ENCODE assay signal across 28 cellular contexts in the genomic region with DNA sequence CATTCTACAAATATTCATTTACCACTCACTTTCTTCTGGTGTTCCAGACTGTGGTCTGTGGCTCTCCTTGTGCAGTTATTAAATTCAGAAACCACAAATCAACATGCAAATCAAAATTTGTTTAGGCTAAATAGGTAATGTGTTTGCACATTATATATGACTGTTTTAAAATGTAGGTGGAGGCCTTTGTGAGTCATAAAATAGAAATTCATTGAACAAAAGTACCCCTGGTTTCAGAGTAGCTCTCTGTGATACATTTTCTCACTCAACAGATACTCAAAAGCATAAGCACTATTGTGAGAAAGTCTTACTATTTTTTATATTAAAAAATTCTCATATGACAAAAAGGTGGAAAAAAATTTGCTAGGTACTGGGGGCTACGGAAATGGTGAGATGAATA.
DNase-seq lines count a peak whose midpoint lies in the region; ATAC-seq, FAIRE-seq and TF ChIP-seq lines count a peak whose summit lies in the region.
"Had no signal": no experiment of that assay in that cellular context is flagged by ENCODE, and none has a peak within 500 bp of the region (broad histone marks: within the 10 kb centered on the region; RNA-seq: fewer than 3 reads in every experiment).

No MANE protein-coding gene starts in this region.

- H3K36me3 ChIP-seq in bronchial epithelial cell (ENCODE audit: control insufficient read depth, insufficient read depth, low read length) = no peaks in the 10 kb centered on the region
- H3K36me3 ChIP-seq: BE2C, BLaER1 had no signal

- no peak for ATAC-seq in HG02870 (IDR thresholded peaks at IDR 0.05; ENCODE audit: unreplicated experiment)
- ATAC-seq: GM12878 had no signal

- H3K4me3 ChIP-seq in bronchial epithelial cell (ENCODE audit: low read depth, low read length) = no peak overlapping the region
- H3K4me3 ChIP-seq: BLaER1, GM12878 had no signal

- TF ChIP-seq CTCF in bronchial epithelial cell (IDR thresholded peaks at IDR 0.05; ENCODE audit: insufficient read depth, low read length, severe bottlenecking) = no peak

- H3K27ac ChIP-seq in epithelial cell of prostate = peak overlapping the region; percentile 24
- H3K27ac ChIP-seq: BLaER1 had no signal

- DNase-seq in SW480 (ENCODE audit: low spot score) = peak; percentile 47
- peak; percentile 50 for DNase-seq in bronchial epithelial cell (ENCODE audit: low read depth)
- no peak for DNase-seq in epithelial cell of prostate (ENCODE audit: low read depth, low spot score)
- no peak for DNase-seq in activated CD4-positive, alpha-beta T cell treated with anti-CD3 and anti-CD28 coated beads for 1 hour
- DNase-seq in NK-92 (lab: John Stamatoyannopoulos, UW; ENCODE audit: unreplicated experiment) = no peak
- DNase-seq in T-helper 1 cell = no peak
- DNase-seq: 8988T; ACHN; BE2C; C1 segment of cervical spinal cord; CD4-positive, alpha-beta memory T cell; CD4-positive, CD25-positive, alpha-beta regulatory T cell; CD8-positive, alpha-beta memory T cell; COR-L47; DMS 273 treated with DMSO at 0.1 percent for 48 hours; DMS153; DMS53; DMS79; DND-41; EL; GDM1 had no signal

- FAIRE-seq in bronchial epithelial cell (lab: Jason Lieb, UNC) = no peak
- FAIRE-seq: A204.1, GM12878, GM12892, GM18507, GM19239 had no signal

- H3K27me3 ChIP-seq in bronchial epithelial cell (ENCODE audit: control insufficient read depth, insufficient read depth, low read length) = no peaks in the 10 kb centered on the region
- H3K27me3 ChIP-seq: BE2C, BLaER1 had no signal

Comparison
In these comparisons a context has a peak if more than half of its experiments do, and no peak if none do; other contexts are left out.
1. DNase-seq: peak in SW480 (single experiment) and bronchial epithelial cell (single experiment); none in epithelial cell of prostate (single experiment), activated CD4-positive, alpha-beta T cell treated with anti-CD3 and anti-CD28 coated beads for 1 hour (single experiment), NK-92 (single experiment) and T-helper 1 cell (0 of 5).